ENCODE assay signal across 22 cellular contexts in the genomic region with DNA sequence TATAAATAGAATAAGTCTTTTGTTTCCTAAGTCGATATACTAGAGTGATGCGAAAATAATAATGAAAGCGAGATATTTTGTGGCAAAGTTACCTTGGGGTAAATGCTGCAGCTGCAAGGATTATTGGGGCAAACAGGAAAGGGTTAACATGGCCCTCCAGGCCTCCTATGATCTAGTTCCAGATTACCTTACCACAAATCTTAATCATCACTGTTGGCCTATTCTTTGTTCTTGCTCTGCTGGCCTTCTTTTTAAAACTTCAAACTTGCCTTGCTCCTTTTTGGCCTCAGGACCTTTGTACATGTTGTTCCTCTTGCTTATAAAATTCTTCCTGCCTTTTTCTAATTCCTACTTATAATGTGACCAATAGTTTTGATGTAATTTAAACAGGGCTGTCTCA.
"Had no signal": no experiment of that assay in that cellular context is flagged by ENCODE, and none has a peak within 500 bp of the region (broad histone marks: within the 10 kb centered on the region; RNA-seq: fewer than 3 reads in every experiment).

No MANE protein-coding gene starts in this region.

- H3K27ac ChIP-seq: Peyer's patch, SJSA1, SK-N-MC had no signal

- H3K27me3 ChIP-seq: MG63, Peyer's patch, SJSA1 had no signal

- H3K36me3 ChIP-seq: Peyer's patch, SJSA1 had no signal

- DNase-seq: KBM-7; MG63; NCI-H1092 treated with DMSO at 0.1 percent for 48 hours; NCI-H1436; NCI-H187; NCI-H2029; NCI-H2081 treated with DMSO at 0.1 percent for 48 hours; NCI-H2171; NCI-H226; NCI-H446; NCI-H510A; NCI-H524 treated with DMSO at 0.1 percent for 48 hours; NCI-H69; NCI-H774; NK-92 treated with Interleukin-12 subunit alpha and Interleukin-12 subunit beta, amount 100 ng/mL, for 24 hours; PC-3; Peyer's patch; Right ventricle myocardium superior; RPMI8226; SIG-M5 had no signal

- H3K4me3 ChIP-seq: MG63, Peyer's patch, SJSA1, SK-N-MC had no signal

- ATAC-seq: PC-3 had no signal

- H3K9me3 ChIP-seq: MG63, Peyer's patch, SJSA1 had no signal
